2 cellular contexts compared by ENCODE assay signal in the genomic region with DNA sequence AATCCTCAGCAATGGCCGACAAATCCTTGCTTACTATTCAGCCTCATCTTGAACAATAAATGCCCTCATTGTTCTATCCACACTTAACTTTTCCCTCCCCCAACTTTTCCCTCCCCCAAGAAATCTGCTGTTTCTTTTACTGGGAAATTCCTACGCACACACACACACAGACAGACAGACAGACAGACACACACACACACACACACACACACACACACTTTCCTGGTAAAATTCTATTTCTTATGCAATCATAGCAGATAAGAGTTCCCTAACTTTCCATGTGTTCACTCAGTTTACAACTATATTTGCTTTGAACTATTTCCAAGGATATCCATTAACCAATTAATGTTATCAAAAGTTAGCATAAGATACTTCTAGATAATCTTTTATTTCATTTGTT.
TF ChIP-seq lines count a peak whose summit lies in the region.

No MANE protein-coding gene starts in this region.

TF ChIP-seq in liver, 16 proteins besides CTCF, POLR2A, EP300 and RAD21:
- TF ChIP-seq HNF4G (IDR thresholded peaks at IDR 0.05) (no peak), FOXA2 (IDR thresholded peaks at IDR 0.05) (peak; percentile 41), SP1 (IDR thresholded peaks at IDR 0.05) (no peak), FOXA1 (IDR thresholded peaks at IDR 0.05) (peak; percentile 30), YY1 (IDR thresholded peaks at IDR 0.05) (peak; percentile 66), EGR1 (IDR thresholded peaks at IDR 0.05; ENCODE audit: low read depth in 2 of 2) (peak in 1 of 2 donors; percentile 61), GABPA (IDR thresholded peaks at IDR 0.05 in 1 of 2, conservative IDR thresholded peaks at IDR 0.05 in 1 of 2) (peak; percentile 41 to 47), MAX (IDR thresholded peaks at IDR 0.05) (peak; percentile 68), JUND (IDR thresholded peaks at IDR 0.05) (peak in 1 of 2 donors; percentile 78), RXRA (IDR thresholded peaks at IDR 0.05) (peak in 1 of 2 donors; percentile 78), TAF1 (conservative IDR thresholded peaks at IDR 0.05) (no peak), NR2F2 (IDR thresholded peaks at IDR 0.05) (no peak), HNF4A (conservative IDR thresholded peaks at IDR 0.05) (peak; percentile 28 to 60)
- TF ChIP-seq, protein P1, sequence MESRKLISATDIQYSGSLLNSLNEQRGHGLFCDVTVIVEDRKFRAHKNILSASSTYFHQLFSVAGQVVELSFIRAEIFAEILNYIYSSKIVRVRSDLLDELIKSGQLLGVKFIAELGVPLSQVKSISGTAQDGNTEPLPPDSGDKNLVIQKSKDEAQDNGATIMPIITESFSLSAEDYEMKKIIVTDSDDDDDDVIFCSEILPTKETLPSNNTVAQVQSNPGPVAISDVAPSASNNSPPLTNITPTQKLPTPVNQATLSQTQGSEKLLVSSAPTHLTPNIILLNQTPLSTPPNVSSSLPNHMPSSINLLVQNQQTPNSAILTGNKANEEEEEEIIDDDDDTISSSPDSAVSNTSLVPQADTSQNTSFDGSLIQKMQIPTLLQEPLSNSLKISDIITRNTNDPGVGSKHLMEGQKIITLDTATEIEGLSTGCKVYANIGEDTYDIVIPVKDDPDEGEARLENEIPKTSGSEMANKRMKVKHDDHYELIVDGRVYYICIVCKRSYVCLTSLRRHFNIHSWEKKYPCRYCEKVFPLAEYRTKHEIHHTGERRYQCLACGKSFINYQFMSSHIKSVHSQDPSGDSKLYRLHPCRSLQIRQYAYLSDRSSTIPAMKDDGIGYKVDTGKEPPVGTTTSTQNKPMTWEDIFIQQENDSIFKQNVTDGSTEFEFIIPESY (IDR thresholded peaks at IDR 0.05) = peak; percentile 62

TF ChIP-seq in HepG2, 621 proteins besides CTCF, POLR2A, EP300 and RAD21:
- TF ChIP-seq ZFP36 (IDR thresholded peaks at IDR 0.05; ENCODE audit: borderline replicate concordance, low read depth, low read length, partially characterized antibody) = no peak
- TF ChIP-seq KLF16 (CRISPR knock-in tag; IDR thresholded peaks at IDR 0.05) = no peak
- TF ChIP-seq, protein P2, sequence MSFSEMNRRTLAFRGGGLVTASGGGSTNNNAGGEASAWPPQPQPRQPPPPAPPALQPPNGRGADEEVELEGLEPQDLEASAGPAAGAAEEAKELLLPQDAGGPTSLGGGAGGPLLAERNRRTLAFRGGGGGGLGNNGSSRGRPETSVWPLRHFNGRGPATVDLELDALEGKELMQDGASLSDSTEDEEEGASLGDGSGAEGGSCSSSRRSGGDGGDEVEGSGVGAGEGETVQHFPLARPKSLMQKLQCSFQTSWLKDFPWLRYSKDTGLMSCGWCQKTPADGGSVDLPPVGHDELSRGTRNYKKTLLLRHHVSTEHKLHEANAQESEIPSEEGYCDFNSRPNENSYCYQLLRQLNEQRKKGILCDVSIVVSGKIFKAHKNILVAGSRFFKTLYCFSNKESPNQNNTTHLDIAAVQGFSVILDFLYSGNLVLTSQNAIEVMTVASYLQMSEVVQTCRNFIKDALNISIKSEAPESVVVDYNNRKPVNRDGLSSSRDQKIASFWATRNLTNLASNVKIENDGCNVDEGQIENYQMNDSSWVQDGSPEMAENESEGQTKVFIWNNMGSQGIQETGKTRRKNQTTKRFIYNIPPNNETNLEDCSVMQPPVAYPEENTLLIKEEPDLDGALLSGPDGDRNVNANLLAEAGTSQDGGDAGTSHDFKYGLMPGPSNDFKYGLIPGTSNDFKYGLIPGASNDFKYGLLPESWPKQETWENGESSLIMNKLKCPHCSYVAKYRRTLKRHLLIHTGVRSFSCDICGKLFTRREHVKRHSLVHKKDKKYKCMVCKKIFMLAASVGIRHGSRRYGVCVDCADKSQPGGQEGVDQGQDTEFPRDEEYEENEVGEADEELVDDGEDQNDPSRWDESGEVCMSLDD (CRISPR knock-in tag; IDR thresholded peaks at IDR 0.05; ENCODE audit: borderline replicate concordance) = no peak
- TF ChIP-seq, protein P3, sequence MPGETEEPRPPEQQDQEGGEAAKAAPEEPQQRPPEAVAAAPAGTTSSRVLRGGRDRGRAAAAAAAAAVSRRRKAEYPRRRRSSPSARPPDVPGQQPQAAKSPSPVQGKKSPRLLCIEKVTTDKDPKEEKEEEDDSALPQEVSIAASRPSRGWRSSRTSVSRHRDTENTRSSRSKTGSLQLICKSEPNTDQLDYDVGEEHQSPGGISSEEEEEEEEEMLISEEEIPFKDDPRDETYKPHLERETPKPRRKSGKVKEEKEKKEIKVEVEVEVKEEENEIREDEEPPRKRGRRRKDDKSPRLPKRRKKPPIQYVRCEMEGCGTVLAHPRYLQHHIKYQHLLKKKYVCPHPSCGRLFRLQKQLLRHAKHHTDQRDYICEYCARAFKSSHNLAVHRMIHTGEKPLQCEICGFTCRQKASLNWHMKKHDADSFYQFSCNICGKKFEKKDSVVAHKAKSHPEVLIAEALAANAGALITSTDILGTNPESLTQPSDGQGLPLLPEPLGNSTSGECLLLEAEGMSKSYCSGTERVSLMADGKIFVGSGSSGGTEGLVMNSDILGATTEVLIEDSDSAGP (CRISPR knock-in tag; IDR thresholded peaks at IDR 0.05; ENCODE audit: borderline replicate concordance) = no peak
- TF ChIP-seq ZNF138 (CRISPR knock-in tag; IDR thresholded peaks at IDR 0.05; ENCODE audit: low read depth) = no peak
- no peak for TF ChIP-seq AHR (CRISPR knock-in tag; IDR thresholded peaks at IDR 0.05)
- no peak for TF ChIP-seq FOXJ3 (CRISPR knock-in tag; IDR thresholded peaks at IDR 0.05; ENCODE audit: borderline replicate concordance)
- TF ChIP-seq CREB1 (IDR thresholded peaks at IDR 0.05) = no peak
- TF ChIP-seq CREB1 (CRISPR knock-in tag; IDR thresholded peaks at IDR 0.05) = no peak
- TF ChIP-seq TP53 (CRISPR knock-in tag; conservative IDR thresholded peaks at IDR 0.05) = no peak
- TF ChIP-seq GATAD1 (CRISPR knock-in tag; IDR thresholded peaks at IDR 0.05) = no peak
- TF ChIP-seq PHF8 (CRISPR knock-in tag; IDR thresholded peaks at IDR 0.05) = no peak
- TF ChIP-seq ZNF839 (CRISPR knock-in tag; IDR thresholded peaks at IDR 0.05; ENCODE audit: borderline replicate concordance) = no peak
- no peak for TF ChIP-seq PITX1 (CRISPR knock-in tag; IDR thresholded peaks at IDR 0.05)
- no peak for TF ChIP-seq RFX5 (IDR thresholded peaks at IDR 0.05; ENCODE audit: low read depth, low read length)
- no peak for TF ChIP-seq GABPB1 (CRISPR knock-in tag; IDR thresholded peaks at IDR 0.05)
- no peak for TF ChIP-seq HOXA9 (CRISPR knock-in tag; IDR thresholded peaks at IDR 0.05; ENCODE audit: borderline replicate concordance)
- TF ChIP-seq MAFG (CRISPR knock-in tag; IDR thresholded peaks at IDR 0.05) = no peak
- TF ChIP-seq, protein P4, sequence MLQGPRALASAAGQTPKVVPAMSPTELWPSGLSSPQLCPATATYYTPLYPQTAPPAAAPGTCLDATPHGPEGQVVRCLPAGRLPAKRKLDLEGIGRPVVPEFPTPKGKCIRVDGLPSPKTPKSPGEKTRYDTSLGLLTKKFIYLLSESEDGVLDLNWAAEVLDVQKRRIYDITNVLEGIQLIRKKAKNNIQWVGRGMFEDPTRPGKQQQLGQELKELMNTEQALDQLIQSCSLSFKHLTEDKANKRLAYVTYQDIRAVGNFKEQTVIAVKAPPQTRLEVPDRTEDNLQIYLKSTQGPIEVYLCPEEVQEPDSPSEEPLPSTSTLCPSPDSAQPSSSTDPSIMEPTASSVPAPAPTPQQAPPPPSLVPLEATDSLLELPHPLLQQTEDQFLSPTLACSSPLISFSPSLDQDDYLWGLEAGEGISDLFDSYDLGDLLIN (CRISPR knock-in tag; IDR thresholded peaks at IDR 0.05; ENCODE audit: borderline replicate concordance) = no peak
- no peak for TF ChIP-seq FOXM1 (CRISPR knock-in tag; IDR thresholded peaks at IDR 0.05)
